Comparison of ENCODE assay signal across 10 cellular contexts in genomic region chr6:43433148-43433547, GRCh38.
"Had no signal": no experiment of that assay in that cellular context is flagged by ENCODE, and none has a peak within 500 bp of the region (broad histone marks: within the 10 kb centered on the region; RNA-seq: fewer than 3 reads in every experiment).

No MANE protein-coding gene starts in this region.

- H3K9ac ChIP-seq: GM23248, KMS-11 had no signal

- H3K27ac ChIP-seq: GM23248, KMS-11 had no signal

- ATAC-seq: HCT116 had no signal

- H3K9me3 ChIP-seq: HAP-1 had no signal

- H3K4me2 ChIP-seq: KMS-11 had no signal

- H2AFZ ChIP-seq: GM23248 had no signal

- FAIRE-seq: HTR-8/SVneo had no signal

- H3K4me3 ChIP-seq: GM23248, HAP-1 had no signal

- DNase-seq: GM23248, GOT3, H7, HFFc6, IMR-90, KBM-7 had no signal
